24 cellular contexts compared by ENCODE assay signal in genomic region chr6:30845183-30845582, GRCh38. TPM values are rescaled to one million over a fixed set of nuclear protein-coding genes. Genes with fewer than 3 reads are reported as not detected.
DNase-seq lines count a peak whose midpoint lies in the region; ATAC-seq, FAIRE-seq and TF ChIP-seq lines count a peak whose summit lies in the region.
"Had no signal": no experiment of that assay in that cellular context is flagged by ENCODE, and none has a peak within 500 bp of the region (broad histone marks: within the 10 kb centered on the region; RNA-seq: fewer than 3 reads in every experiment).

No MANE protein-coding gene starts in this region.

- no peak for TF ChIP-seq EP300 in H1 (IDR thresholded peaks at IDR 0.05; ENCODE audit: borderline replicate concordance in 1 of 2, low read depth in 2 of 2, low read length in 2 of 2)

- H3K18ac ChIP-seq in H1 (ENCODE audit: extremely low read depth, low read length): peak overlapping the region; percentile 90; the same call in 1 of the 2 replicates
- no peak overlapping the region for H3K18ac ChIP-seq in trophoblast cell (ENCODE audit: low read length)

- H3K4me3 ChIP-seq in HUES64 (ENCODE audit: low read length): no peak overlapping the region
- H3K4me3 ChIP-seq in H1 (ENCODE audit: extremely low read depth in 1 of 4, insufficient read depth in 2 of 4, low read depth in 3 of 4, low read length in 4 of 4): no peak overlapping the region; a peak in 1 of 8 replicates
- no peak overlapping the region for H3K4me3 ChIP-seq in trophoblast cell (ENCODE audit: low read depth, low read length)
- H3K4me3 ChIP-seq: thoracic aorta had no signal

- in situ Hi-C loops in G401 (cut with HindIII; ENCODE audit: low sequenced_read_pairs): no loop called here

- no peak overlapping the region for H2BK15ac ChIP-seq in H1 (ENCODE audit: low read length)

- H3K23ac ChIP-seq in H1 (ENCODE audit: insufficient read length) (no peak overlapping the region), trophoblast cell (ENCODE audit: low read length) (no peak overlapping the region)

- H3K4me2 ChIP-seq in H1 (ENCODE audit: insufficient read depth in 1 of 2, low read depth in 2 of 2, low read length in 2 of 2): no peak overlapping the region; a peak in 1 of 4 replicates
- no peak overlapping the region for H3K4me2 ChIP-seq in trophoblast cell (ENCODE audit: low read length)

- H2BK20ac ChIP-seq in H1 (ENCODE audit: low read length): 0 out of 2 replicates have a peak overlapping the region, but pooled peaks have one; percentile 43

- H2BK5ac ChIP-seq in H1 (ENCODE audit: low read depth, low read length) (0 out of 2 replicates have a peak overlapping the region, but pooled peaks have one; percentile 81), trophoblast cell (ENCODE audit: low read depth, low read length, poor library complexity) (peak overlapping the region; percentile 26)

- WGBS in HUES64: 56% methylated on average over 8 of the region's 8 CpGs
- 55% methylated on average over 8 of the region's 8 CpGs; no CpG with 5 or more reads in 1 of the 2 experiments for WGBS in H1 (ENCODE audit: extremely low coverage in 1 of 2, insufficient coverage in 1 of 2, insufficient read length in 1 of 2, insufficient replicate concordance in 2 of 2, low coverage in 1 of 2, low lambda C conversion rate in 2 of 2, missing lambda C conversion rate in 1 of 2), 2 experiments
- no CpG with 5 or more reads among the region's 8 CpGs for WGBS in trophoblast cell (ENCODE audit: extremely low coverage, insufficient coverage, insufficient read length)

- H2AK5ac ChIP-seq in H1 (ENCODE audit: low read depth, low read length) (no peak overlapping the region), trophoblast cell (ENCODE audit: low read length) (peak overlapping the region; percentile 64)

- peak overlapping the region; percentile 46; the same call in 1 of the 2 replicates for H2BK12ac ChIP-seq in H1 (ENCODE audit: low read depth, low read length)
- peak overlapping the region; percentile 67 for H2BK12ac ChIP-seq in trophoblast cell (ENCODE audit: low read length)

- no peak for FAIRE-seq in H1 (lab: Jason Lieb, UNC)
- FAIRE-seq: H54, islet of Langerhans had no signal

- H4K20me1 ChIP-seq in H1 (replicated peaks in 1 of 2; ENCODE audit: control insufficient read depth in 1 of 2, insufficient read depth in 2 of 2, low read length in 2 of 2): no peaks in the 10 kb centered on the region

- peaks cover 0 to 8% of the 10 kb centered on the region in 2 experiments; a peak in 1 of 4 replicates for H3K79me2 ChIP-seq in H1 (ENCODE audit: control insufficient read depth in 1 of 2, insufficient read depth in 2 of 2, low read length in 2 of 2)
- H3K79me2 ChIP-seq in trophoblast cell (ENCODE audit: control insufficient read depth, insufficient read depth, low read length, poor library complexity): peaks cover 2% of the 10 kb centered on the region

- no peaks in the 10 kb centered on the region; the same call in 1 of the 2 replicates for H3K36me3 ChIP-seq in HUES64 (ENCODE audit: insufficient read depth, low read length)
- H3K36me3 ChIP-seq in H1 (ENCODE audit: control insufficient read depth in 2 of 4, insufficient read depth in 4 of 4, low read length in 3 of 4): peaks cover 4 to 54% (median 29%) of the 10 kb centered on the region in 4 experiments
- no peaks in the 10 kb centered on the region for H3K36me3 ChIP-seq in trophoblast cell (ENCODE audit: control insufficient read depth in 1 of 2, insufficient read depth in 2 of 2, low read length in 2 of 2)
- H3K36me3 ChIP-seq: thoracic aorta had no signal

- H3K9me3 ChIP-seq in HUES64 (ENCODE audit: insufficient read depth, low read depth, low read length) (peaks cover 4% of the 10 kb centered on the region), H1 (ENCODE audit: insufficient read depth in 2 of 2, low read depth in 1 of 2, low read length in 1 of 2) (peaks cover 4 to 7% of the 10 kb centered on the region in 2 experiments), trophoblast cell (ENCODE audit: insufficient read depth, low read depth, low read length) (no peaks in the 10 kb centered on the region)
- H3K9me3 ChIP-seq: thoracic aorta had no signal

- H4K8ac ChIP-seq in H1 (ENCODE audit: extremely low read depth, insufficient read depth, low read length) (no peak overlapping the region), trophoblast cell (ENCODE audit: low read depth, low read length) (no peak overlapping the region)

- no peak overlapping the region for H4K91ac ChIP-seq in H1 (replicated peaks; ENCODE audit: insufficient read length, low read length)
- peak overlapping the region; percentile 70 for H4K91ac ChIP-seq in trophoblast cell (ENCODE audit: low read depth, low read length)

- H2AFZ ChIP-seq in H1 (ENCODE audit: low read length) (no peak overlapping the region), trophoblast cell (ENCODE audit: insufficient read depth, low read length, poor library complexity) (no peak overlapping the region)

- no peak overlapping the region for H3K14ac ChIP-seq in H1 (ENCODE audit: insufficient read length)
- H3K14ac ChIP-seq in trophoblast cell (ENCODE audit: low read length): no peak overlapping the region

- no peaks in the 10 kb centered on the region for H3K23me2 ChIP-seq in H1 (ENCODE audit: low read depth, low read length)

- no peak for TF ChIP-seq CTCF in H1 (IDR thresholded peaks at IDR 0.05; ENCODE audit: control extremely low read depth in 1 of 3, insufficient read depth in 1 of 3, low read depth in 1 of 3, low read length in 3 of 3)

- DNase-seq in NCI-H748 (lab: John Stamatoyannopoulos, UW; ENCODE audit: unreplicated experiment) (peak; percentile 24), NCI-H748 treated with DMSO at 0.1 percent for 48 hours (lab: John Stamatoyannopoulos, UW) (no peak), H1 (ENCODE audit: low read depth in 1 of 2, low spot score in 2 of 2) (no peak), trophoblast cell (no peak), COLO668 (lab: John Stamatoyannopoulos, UW; ENCODE audit: unreplicated experiment) (no peak), G401 (ENCODE audit: low spot score) (no peak)
- DNase-seq: 8988T; activated CD4-positive, alpha-beta T cell treated with anti-CD3 and anti-CD28 coated beads for 4 hours; activated naive CD4-positive, alpha-beta T cell treated with anti-CD3 and anti-CD28 coated beads, Interleukin-2, amount 10 ng/mL, durations not matched to agents 7 days and 5 days; activated T-cell treated with anti-CD3 and anti-CD28 coated beads, Interleukin-2, amount 50 U/mL, for 72 hours; anterior cingulate cortex; COR-L47; NCI-H1092 treated with DMSO at 0.1 percent for 48 hours; NCI-H1930; NCI-H345; SIG-M5; stimulated activated CD4-positive, alpha-beta T cell treated with anti-CD3 and anti-CD28 coated beads, Interleukin-4, amount 100 ng/mL, for 24 hours; stimulated activated naive CD4-positive, alpha-beta T cell treated with Interleukin-2 at 50 U/mL for 16 hours had no signal

- ATAC-seq in HG02840 (IDR thresholded peaks at IDR 0.05; ENCODE audit: low FRiP score, unreplicated experiment): no peak
- ATAC-seq: activated T-cell treated with anti-CD3 and anti-CD28 coated beads, Interleukin-2, amount 50 U/mL, for 72 hours had no signal

- CTCF ChIA-PET in H1 (lab: Charles Lee; ENCODE audit: partially characterized antibody): interaction anchor here (1.0 to 23.9 kb wide), 6 partner anchors 11 to 242 kb away, joined by 3 to 610 read pairs (median 8); partner anchors contain the start of gene DDR1

- no peaks in the 10 kb centered on the region for H3K27me3 ChIP-seq in HUES64 (ENCODE audit: insufficient read depth, low read length)
- no peaks in the 10 kb centered on the region for H3K27me3 ChIP-seq in H1 (replicated peaks in 1 of 4; ENCODE audit: control insufficient read depth in 3 of 4, extremely low read depth in 1 of 4, insufficient read depth in 3 of 4, low read length in 3 of 4)
- no peaks in the 10 kb centered on the region for H3K27me3 ChIP-seq in trophoblast cell (ENCODE audit: insufficient read depth, low read length)

- TF ChIP-seq RAD21 in H1 (IDR thresholded peaks at IDR 0.05 in 1 of 2, conservative IDR thresholded peaks at IDR 0.05 in 1 of 2; ENCODE audit: low read depth in 2 of 2, low read length in 2 of 2): no peak

- no peak overlapping the region for H3K56ac ChIP-seq in H1 (replicated peaks; ENCODE audit: insufficient read length, low read depth, low read length)

- H4K5ac ChIP-seq in H1 (ENCODE audit: insufficient read length, low read depth, low read length): no peak overlapping the region

- H3K27ac ChIP-seq in HUES64 (ENCODE audit: low read depth, low read length): peak overlapping the region; percentile 42; the same call in 1 of the 2 replicates
- no peak overlapping the region for H3K27ac ChIP-seq in H1 (ENCODE audit: low read depth, low read length)
- no peak overlapping the region for H3K27ac ChIP-seq in trophoblast cell (ENCODE audit: low read depth, low read length)
- H3K27ac ChIP-seq: epithelial cell of prostate, thoracic aorta had no signal

- POLR2A ChIA-PET in H1 (lab: Charles Lee; ENCODE audit: partially characterized antibody): interaction anchor here (0.8 to 27.8 kb wide), 9 partner anchors 12 to 123 kb away, joined by 3 to 452 read pairs (median 4); partner anchors contain the start of genes DDR1 and FLOT1

- peaks cover 55% of the 10 kb centered on the region for H3K4me1 ChIP-seq in HUES64 (ENCODE audit: insufficient read depth, low read length)
- peaks cover 5 to 13% (median 8%) of the 10 kb centered on the region in 4 experiments for H3K4me1 ChIP-seq in H1 (replicated peaks in 1 of 4; ENCODE audit: control insufficient read depth in 3 of 4, insufficient read depth in 4 of 4, low read length in 3 of 4)
- peaks cover 25 to 28% of the 10 kb centered on the region in 2 experiments for H3K4me1 ChIP-seq in trophoblast cell (ENCODE audit: control insufficient read depth in 1 of 2, insufficient read depth in 2 of 2, low read length in 2 of 2)

- no peak overlapping the region for H2BK120ac ChIP-seq in H1 (replicated peaks; ENCODE audit: low read depth, low read length)
- peak overlapping the region; percentile 61 for H2BK120ac ChIP-seq in trophoblast cell (ENCODE audit: insufficient read depth, low read length, poor library complexity)

- H3K79me1 ChIP-seq in H1 (ENCODE audit: low read depth, low read length) (no peaks in the 10 kb centered on the region), trophoblast cell (ENCODE audit: low read length) (peaks cover 18% of the 10 kb centered on the region)

- TF ChIP-seq POLR2A in H1 (IDR thresholded peaks at IDR 0.05; ENCODE audit: control extremely low read depth in 1 of 2, low read depth in 2 of 2, low read length in 2 of 2): peak; percentile 42 to 62

- no peak overlapping the region for H3K4ac ChIP-seq in H1 (replicated peaks; ENCODE audit: insufficient read length, low read depth, low read length)
- no peak overlapping the region for H3K4ac ChIP-seq in trophoblast cell (ENCODE audit: low read depth, low read length)

- H3K9ac ChIP-seq in HUES64 (ENCODE audit: low read depth, low read length) (no peak overlapping the region), H1 (replicated peaks in 1 of 4; ENCODE audit: extremely low read depth in 1 of 4, low read depth in 3 of 4, low read length in 3 of 4) (no peak overlapping the region), trophoblast cell (ENCODE audit: low read length) (no peak overlapping the region)

- no peak overlapping the region for H4K12ac ChIP-seq in trophoblast cell (ENCODE audit: low read depth, low read length)

RNA-seq across cellular contexts. Expression of gene DDR1, which starts 39.1 kb away (rescaled TPM):
- 116 TPM for polyA plus RNA-seq in HUES64 (2013, experiment 1 of 2)
- 139 TPM for polyA plus RNA-seq in HUES64 (2013, experiment 2 of 2)
- total RNA-seq in H1 (2021; fragmentation: NEBNext Ultra II Directional; extraction: Animal tissue kit (Norgen Biotek cat#: 25700)): 181 and 182 TPM in 2 replicates
- 99.4 and 134 TPM in 2 replicates for polyA plus RNA-seq in H1 (2011; rRNA removed)
- polyA plus RNA-seq in H1 (2011; cell fraction: cytosol; rRNA removed): 110 TPM
- 240 TPM for polyA plus RNA-seq in H1 (2011; cell fraction: nucleus; rRNA removed)
- 139 to 201 TPM (median 179 TPM) in 4 replicates for polyA plus RNA-seq in H1 (2012, experiment 1 of 2)
- polyA plus RNA-seq in H1 (2012, experiment 2 of 2): 146 TPM
- 128 TPM for polyA plus RNA-seq in H1 (2013, experiment 1 of 2)
- 135 TPM for polyA plus RNA-seq in H1 (2013, experiment 2 of 2)
- 116 and 120 TPM in 2 replicates for polyA minus RNA-seq in H1 (2011; rRNA and poly(A)+ RNA removed)
- polyA minus RNA-seq in H1 (2011; cell fraction: cytosol; rRNA and poly(A)+ RNA removed): 196 TPM
- 121 TPM for polyA minus RNA-seq in H1 (2011; cell fraction: nucleus; rRNA and poly(A)+ RNA removed)
- 137 and 142 TPM in 2 replicates for polyA plus RNA-seq in trophoblast cell (2013)
- total RNA-seq in G401 (2014; rRNA removed; shearing (Covaris generic)): 131 and 141 TPM in 2 replicates
